ENCODE assay signal across 16 cellular contexts in the genomic region with DNA sequence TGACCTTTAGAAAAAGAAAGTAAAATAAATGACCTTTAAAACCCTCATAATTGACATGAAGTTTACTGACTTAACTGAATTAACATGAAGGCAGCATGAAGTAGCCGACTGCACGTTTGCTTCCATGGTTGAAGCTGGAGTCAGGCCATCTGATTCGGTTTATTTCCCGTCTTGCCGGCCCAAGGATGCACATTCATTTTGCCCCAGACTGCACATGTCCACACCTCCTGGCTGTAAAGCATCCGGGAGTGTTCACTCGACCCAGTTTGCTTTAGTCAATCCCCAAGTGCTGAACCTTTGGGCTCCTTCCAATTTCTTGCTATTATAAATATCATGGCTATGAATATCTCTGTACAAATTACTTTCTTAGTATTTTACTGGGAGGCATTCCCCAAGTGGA. TPM values are rescaled to one million over a fixed set of nuclear protein-coding genes. Genes with fewer than 3 reads are reported as not detected.
DNase-seq lines count a peak whose midpoint lies in the region; ATAC-seq and TF ChIP-seq lines count a peak whose summit lies in the region.
"Had no signal": no experiment of that assay in that cellular context is flagged by ENCODE, and none has a peak within 500 bp of the region (broad histone marks: within the 10 kb centered on the region; RNA-seq: fewer than 3 reads in every experiment).

No MANE protein-coding gene starts in this region.

- no peak overlapping the region for H3K27ac ChIP-seq in colonic mucosa
- H3K27ac ChIP-seq in right cardiac atrium (ENCODE audit: low read length), result peak overlapping the region; percentile 45
- peak overlapping the region; percentile 61 to 83 (median 75) for H3K27ac ChIP-seq in sigmoid colon

- H3K9me3 Mint-ChIP-seq in activated naive CD8-positive, alpha-beta T cell treated with anti-CD3 and anti-CD28 coated beads, Interleukin-2, amount 50 U/mL, for 24 hours, result no peaks in the 10 kb centered on the region
- H3K9me3 Mint-ChIP-seq: nephron progenitor cell; stimulated activated naive B cell treated with anti-CD40 and anti-IgM and Interleukin-4, amounts not matched to agents 10 μg/mL and 1 μg/mL and 100 μg/mL, for 72 hours had no signal

- no peak for TF ChIP-seq CTCF in AG10803 (conservative IDR thresholded peaks at IDR 0.05; ENCODE audit: low read length)
- TF ChIP-seq CTCF in colonic mucosa (IDR thresholded peaks at IDR 0.05), result no peak
- TF ChIP-seq CTCF in sigmoid colon (IDR thresholded peaks at IDR 0.05), result no peak

- H3K9me3 ChIP-seq in colonic mucosa (no peaks in the 10 kb centered on the region), right cardiac atrium (ENCODE audit: control insufficient read depth, low read length) (no peaks in the 10 kb centered on the region), sigmoid colon (no peaks in the 10 kb centered on the region)

- no peaks in the 10 kb centered on the region for H3K4me1 Mint-ChIP-seq in activated naive CD8-positive, alpha-beta T cell treated with anti-CD3 and anti-CD28 coated beads, Interleukin-2, amount 50 U/mL, for 24 hours
- H3K4me1 Mint-ChIP-seq: stimulated activated naive B cell treated with anti-CD40 and anti-IgM and Interleukin-4, amounts not matched to agents 10 μg/mL and 1 μg/mL and 100 μg/mL, for 72 hours had no signal

- H3K27me3 ChIP-seq in colonic mucosa (no peaks in the 10 kb centered on the region), right cardiac atrium (ENCODE audit: control insufficient read depth, insufficient read depth) (no peaks in the 10 kb centered on the region), sigmoid colon (no peaks in the 10 kb centered on the region)

- H3K9ac ChIP-seq in colonic mucosa (ENCODE audit: low read depth in 2 of 2, low read length in 2 of 2), result no peak overlapping the region

- intact Hi-C loops in colonic mucosa (cut with DNase I), result no loop called here
- intact Hi-C loops in right cardiac atrium (cut with DNase I), result no loop called here
- intact Hi-C loops in sigmoid colon (cut with DNase I), result no loop called here

- H3K4me3 ChIP-seq in AG10803 (ENCODE audit: low read length) (no peak overlapping the region), colonic mucosa (no peak overlapping the region), right cardiac atrium (ENCODE audit: low read length) (no peak overlapping the region), sigmoid colon (no peak overlapping the region)
- H3K4me3 ChIP-seq: skin epidermis had no signal

- TF ChIP-seq EP300 in sigmoid colon (IDR thresholded peaks at IDR 0.05), result no peak

- peak; percentile 52 for DNase-seq in AG10803 (ENCODE audit: low read depth)
- DNase-seq in colonic mucosa, result peak; percentile 22
- DNase-seq in right cardiac atrium, result peak; percentile 61 to 70 (median 70)
- peak; percentile 85 for DNase-seq in sigmoid colon
- no peak for DNase-seq in activated naive CD8-positive, alpha-beta T cell treated with anti-CD3 and anti-CD28 coated beads, Interleukin-2, amount 50 U/mL, for 24 hours
- no peak for DNase-seq in HCEC 1CT
- DNase-seq in cerebellar nuclear complex (lab: John Stamatoyannopoulos, UW), result no peak
- DNase-seq: activated CD4-positive, alpha-beta T cell treated with anti-CD3 and anti-CD28 coated beads, Interleukin-2, amount 50 U/mL, for 48 hours; hippocampal formation; NCI-H1048; nephron progenitor cell; SIG-M5; stimulated activated naive B cell treated with anti-CD40 and anti-IgM and Interleukin-4, amounts not matched to agents 10 μg/mL and 1 μg/mL and 100 μg/mL, for 72 hours had no signal

- H3K4me3 Mint-ChIP-seq in activated naive CD8-positive, alpha-beta T cell treated with anti-CD3 and anti-CD28 coated beads, Interleukin-2, amount 50 U/mL, for 24 hours, result no peak overlapping the region
- H3K4me3 Mint-ChIP-seq: nephron progenitor cell; stimulated activated naive B cell treated with anti-CD40 and anti-IgM and Interleukin-4, amounts not matched to agents 10 μg/mL and 1 μg/mL and 100 μg/mL, for 72 hours had no signal

- no peak for TF ChIP-seq POLR2A in sigmoid colon (IDR thresholded peaks at IDR 0.05)

- H3K27ac Mint-ChIP-seq in activated naive CD8-positive, alpha-beta T cell treated with anti-CD3 and anti-CD28 coated beads, Interleukin-2, amount 50 U/mL, for 24 hours, result no peak overlapping the region
- H3K27ac Mint-ChIP-seq: nephron progenitor cell; stimulated activated naive B cell treated with anti-CD40 and anti-IgM and Interleukin-4, amounts not matched to agents 10 μg/mL and 1 μg/mL and 100 μg/mL, for 72 hours had no signal

- ATAC-seq in right cardiac atrium (peak; percentile 58 to 72), GM19452 (IDR thresholded peaks at IDR 0.05; ENCODE audit: unreplicated experiment) (no peak)
- ATAC-seq in activated naive CD8-positive, alpha-beta T cell treated with anti-CD3 and anti-CD28 coated beads, Interleukin-2, amount 50 U/mL, for 24 hours, result no peak
- ATAC-seq: left colon; stimulated activated naive B cell treated with anti-CD40 and anti-IgM and Interleukin-4, amounts not matched to agents 10 μg/mL and 1 μg/mL and 100 μg/mL, for 72 hours had no signal

- peaks cover 7% of the 10 kb centered on the region for H3K27me3 Mint-ChIP-seq in activated naive CD8-positive, alpha-beta T cell treated with anti-CD3 and anti-CD28 coated beads, Interleukin-2, amount 50 U/mL, for 24 hours

- no peaks in the 10 kb centered on the region for H3K36me3 Mint-ChIP-seq in activated naive CD8-positive, alpha-beta T cell treated with anti-CD3 and anti-CD28 coated beads, Interleukin-2, amount 50 U/mL, for 24 hours (ENCODE audit: low read depth)
- H3K36me3 Mint-ChIP-seq: stimulated activated naive B cell treated with anti-CD40 and anti-IgM and Interleukin-4, amounts not matched to agents 10 μg/mL and 1 μg/mL and 100 μg/mL, for 72 hours had no signal

- no peaks in the 10 kb centered on the region for H3K4me1 ChIP-seq in colonic mucosa
- peaks cover 18% of the 10 kb centered on the region for H3K4me1 ChIP-seq in right cardiac atrium (ENCODE audit: control insufficient read depth, insufficient read depth, low read length)
- peaks cover 0 to 59% (median 40%) of the 10 kb centered on the region in 4 donors for H3K4me1 ChIP-seq in sigmoid colon

- H3K36me3 ChIP-seq in colonic mucosa (no peaks in the 10 kb centered on the region), sigmoid colon (no peaks in the 10 kb centered on the region)

- 16% methylated on average over 7 of the region's 7 CpGs for WGBS in right cardiac atrium
- WGBS in sigmoid colon, 2 donors, result 31 to 61% methylated on average over 7 of the region's 7 CpGs

RNA-seq across cellular contexts. Expression of gene TUB, which starts 17.7 kb away (rescaled TPM):
- total RNA-seq in colonic mucosa, result 1 to 10 TPM; 1.2 to 1.4 TPM
- 10 to 100 TPM; 24.8 to 31.2 (median 28.0) TPM for total RNA-seq in right cardiac atrium
- 10.0 TPM for polyA plus RNA-seq in right cardiac atrium
- total RNA-seq in sigmoid colon, result 10 to 100 TPM in 2 of 4 donors, 1 to 10 TPM in 2; 6.7 to 18.3 (median 11.6) TPM
- 1 to 10 TPM in 2 of 3 donors, under 1 TPM in 1; 0.23 to 1.8 (median 1.8) TPM for polyA plus RNA-seq in sigmoid colon

Comparison
In these comparisons a context has a peak if more than half of its experiments do, and no peak if none do; other contexts are left out.
1. DNase-seq: peak in AG10803 (single experiment), colonic mucosa (single experiment), right cardiac atrium (3 of 3) and sigmoid colon (single experiment); none in activated naive CD8-positive, alpha-beta T cell treated with anti-CD3 and anti-CD28 coated beads, Interleukin-2, amount 50 U/mL, for 24 hours (single experiment), HCEC 1CT (single experiment) and cerebellar nuclear complex (0 of 2).
2. ATAC-seq: peak in right cardiac atrium (2 of 2); none in activated naive CD8-positive, alpha-beta T cell treated with anti-CD3 and anti-CD28 coated beads, Interleukin-2, amount 50 U/mL, for 24 hours (single experiment) and GM19452 (single experiment).